In the genomic region with DNA sequence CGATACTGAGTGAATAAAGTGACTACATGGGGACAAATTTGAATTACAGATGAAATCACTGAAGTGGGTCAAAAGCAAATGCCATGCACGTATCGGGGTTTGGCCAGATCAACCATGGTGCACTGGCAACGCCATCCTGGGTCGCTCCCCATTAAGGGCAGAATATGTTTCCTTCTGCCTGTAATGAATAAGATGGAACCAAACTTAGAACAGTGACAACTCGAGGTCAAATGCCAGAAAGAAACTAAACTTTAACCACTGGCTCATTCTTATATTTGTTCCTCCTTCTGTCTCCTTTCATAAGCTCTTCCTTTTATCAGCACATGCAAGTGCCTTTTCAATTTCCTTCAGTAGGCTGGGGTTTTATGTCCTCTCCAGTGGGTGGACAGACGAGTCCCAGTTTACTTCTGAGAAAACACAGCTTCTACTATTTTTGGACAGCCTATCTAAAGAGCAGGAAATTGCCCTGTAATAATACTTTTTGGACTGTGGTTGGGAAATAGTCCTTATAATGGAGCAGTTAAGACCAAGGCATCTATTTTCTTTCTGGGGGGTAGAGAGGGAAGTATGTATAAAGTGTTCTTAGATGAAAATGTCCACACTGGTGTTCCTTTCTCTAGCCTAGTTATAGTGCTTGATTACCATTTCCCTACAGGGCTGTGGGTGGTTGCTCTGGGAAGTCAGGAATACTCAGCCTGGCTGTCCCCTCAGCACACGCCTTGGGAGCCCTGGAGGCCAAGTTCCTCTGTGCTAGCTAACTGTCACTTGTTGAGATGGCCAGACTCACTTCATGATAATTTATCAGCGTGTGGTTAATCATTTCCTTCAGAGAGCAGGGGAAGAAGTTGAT, we compare ENCODE assay signal across 16 cellular contexts.
DNase-seq lines count a peak whose midpoint lies in the region; ATAC-seq and TF ChIP-seq lines count a peak whose summit lies in the region.
"Had no signal": no experiment of that assay in that cellular context is flagged by ENCODE, and none has a peak within 500 bp of the region (broad histone marks: within the 10 kb centered on the region; RNA-seq: fewer than 3 reads in every experiment).

No MANE protein-coding gene starts in this region.

- H3K4me3 Mint-ChIP-seq in activated T-cell treated with anti-CD3 and anti-CD28 coated beads, Interleukin-2, amount 50 U/mL, for 4 hours, result no peak overlapping the region
- H3K4me3 Mint-ChIP-seq: T-helper 1 cell treated with Interleukin-12 subunit alpha and Interleukin-12 subunit beta and Interleukin-4 antibody, amounts not matched to agents 30 μg/mL and 1 μg/mL, for 36 hours had no signal

- no peaks in the 10 kb centered on the region for H3K4me1 Mint-ChIP-seq in activated T-cell treated with anti-CD3 and anti-CD28 coated beads, Interleukin-2, amount 50 U/mL, for 4 hours (ENCODE audit: low read depth)

- no peak overlapping the region for H3K4me3 ChIP-seq in AG10803 (ENCODE audit: low read length)

- DNase-seq in AG10803 (ENCODE audit: low read depth), result peak; percentile 14
- DNase-seq in KG1 (lab: John Stamatoyannopoulos, UW), result peak; percentile 52
- peak; percentile 16 for DNase-seq in RPMI7951 (ENCODE audit: low read depth)
- DNase-seq in left lobe of liver (ENCODE audit: low spot score), result no peak
- no peak for DNase-seq in germinal center (ENCODE audit: low spot score)
- no peak for DNase-seq in activated T-cell treated with anti-CD3 and anti-CD28 coated beads, Interleukin-2, amount 50 U/mL, for 4 hours
- no peak for DNase-seq in stimulated activated CD4-positive, alpha-beta T cell treated with anti-CD3 and anti-CD28 coated beads, Interleukin-2, amount 100 ng/mL, for 48 hours
- no peak for DNase-seq in NCI-H510A (lab: John Stamatoyannopoulos, UW)
- DNase-seq: activated CD4-positive, CD25-positive, alpha-beta regulatory T cell treated with anti-CD3 and anti-CD28 coated beads, Interleukin-2, amount 50 U/mL, for 72 hours; GOT3; NCI-H187 treated with DMSO at 0.1 percent for 48 hours; NCI-H524 treated with DMSO at 0.1 percent for 48 hours; posterior cingulate gyrus; stimulated activated CD4-positive, alpha-beta T cell treated with anti-CD3 and anti-CD28 coated beads, Interleukin-12 subunit alpha, Interleukin-12 subunit beta, amount 100 ng/mL, for 4 hours had no signal

- TF ChIP-seq CTCF in AG10803 (conservative IDR thresholded peaks at IDR 0.05; ENCODE audit: low read length), result no peak

- H3K27me3 Mint-ChIP-seq in activated T-cell treated with anti-CD3 and anti-CD28 coated beads, Interleukin-2, amount 50 U/mL, for 4 hours (ENCODE audit: low read depth), result no peaks in the 10 kb centered on the region

- H3K9me3 Mint-ChIP-seq in activated T-cell treated with anti-CD3 and anti-CD28 coated beads, Interleukin-2, amount 50 U/mL, for 4 hours, result no peaks in the 10 kb centered on the region
- H3K9me3 Mint-ChIP-seq: T-helper 1 cell treated with Interleukin-12 subunit alpha and Interleukin-12 subunit beta and Interleukin-4 antibody, amounts not matched to agents 30 μg/mL and 1 μg/mL, for 36 hours had no signal

- peak; percentile 76 for ATAC-seq in left lobe of liver
- ATAC-seq in activated T-cell treated with anti-CD3 and anti-CD28 coated beads, Interleukin-2, amount 50 U/mL, for 4 hours, result no peak
- ATAC-seq: Panc1 had no signal

- H3K36me3 Mint-ChIP-seq in activated T-cell treated with anti-CD3 and anti-CD28 coated beads, Interleukin-2, amount 50 U/mL, for 4 hours (ENCODE audit: insufficient read depth), result peaks cover 2% of the 10 kb centered on the region

Comparison
In these comparisons a context has a peak if more than half of its experiments do, and no peak if none do; other contexts are left out.
1. DNase-seq: peak in AG10803 (single experiment), KG1 (single experiment) and RPMI7951 (single experiment); none in left lobe of liver (single experiment), germinal center (single experiment), activated T-cell treated with anti-CD3 and anti-CD28 coated beads, Interleukin-2, amount 50 U/mL, for 4 hours (single experiment), stimulated activated CD4-positive, alpha-beta T cell treated with anti-CD3 and anti-CD28 coated beads, Interleukin-2, amount 100 ng/mL, for 48 hours (0 of 2) and NCI-H510A (single experiment).